In the genomic region with DNA sequence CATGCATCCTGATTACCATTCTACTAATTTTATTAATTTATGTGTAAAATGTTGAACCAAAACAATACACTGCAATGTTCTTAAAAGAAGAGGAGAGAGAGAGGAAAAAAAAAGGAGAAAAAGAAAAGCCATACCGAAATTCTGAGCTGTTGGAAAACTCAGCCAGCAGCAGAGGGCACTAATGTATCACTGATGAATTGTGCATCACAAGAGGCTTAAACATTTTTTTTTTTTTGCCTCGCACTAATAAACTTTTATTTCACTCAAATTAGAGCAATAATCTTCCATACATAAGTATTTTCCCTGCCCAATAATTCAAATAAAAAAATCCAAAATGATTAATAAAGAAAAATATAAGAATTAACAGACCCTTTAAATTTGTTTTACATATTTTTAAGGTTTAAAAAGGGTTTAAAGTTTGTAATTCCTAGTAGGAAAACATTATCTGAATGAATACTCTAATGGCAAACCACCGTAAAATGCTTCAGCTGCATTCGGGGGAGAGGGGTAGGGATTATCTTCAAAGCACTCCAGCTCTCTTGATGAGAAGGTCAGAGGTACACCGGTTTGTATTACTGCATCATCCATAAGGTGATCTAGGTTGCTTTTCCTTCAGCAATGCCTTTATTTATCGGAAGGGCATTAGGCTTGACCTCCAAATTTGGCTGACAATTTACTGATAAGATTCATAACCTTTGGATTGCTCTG, we compare ENCODE assay signal across 8 cellular contexts. TPM values are rescaled to one million over a fixed set of nuclear protein-coding genes. Genes with fewer than 3 reads are reported as not detected.
DNase-seq lines count a peak whose midpoint lies in the region; ATAC-seq and TF ChIP-seq lines count a peak whose summit lies in the region.

No MANE protein-coding gene starts in this region.

- H3K27me3 ChIP-seq in A673 (replicated peaks; ENCODE audit: insufficient read depth, low read depth, low read length, poor library complexity) (no peaks in the 10 kb centered on the region), uterus (no peaks in the 10 kb centered on the region)

- intact Hi-C loops in A673 (cut with micrococcal nuclease; ENCODE audit: unreplicated experiment) (loop anchor here (5.0 to 10.0 kb wide), 3 partner anchors 459 to 1184 kb away; no protein-coding TSS in a partner anchor), uterus (cut with DNase I; ENCODE audit: low total_unique reads) (no loop called here)

- BruUV-seq in A673 (replicated peaks; lab: Mats Ljungman, UMichigan), result no TSS peak

- ATAC-seq in GM21367 (IDR thresholded peaks at IDR 0.05; ENCODE audit: unreplicated experiment), result no peak

- CTCF ChIA-PET in A673 (lab: Charles Lee), result interaction anchor here (0.8 to 1.3 kb wide), 4 partner anchors 9 to 1182 kb away, joined by 3 to 8 read pairs (median 4); no protein-coding TSS in a partner anchor

- H3K9me3 ChIP-seq in A673 (ENCODE audit: low read depth, low read length, poor library complexity, severe bottlenecking) (no peaks in the 10 kb centered on the region), uterus (no peaks in the 10 kb centered on the region)

- no peak overlapping the region for H3K4me3 ChIP-seq in A673 (ENCODE audit: low read depth, low read length, poor library complexity, severe bottlenecking)
- no peak overlapping the region for H3K4me3 ChIP-seq in uterus

- TF ChIP-seq CTCF in A673 (conservative IDR thresholded peaks at IDR 0.05; ENCODE audit: low read depth, low read length), result peak; percentile 82
- TF ChIP-seq CTCF in uterus (IDR thresholded peaks at IDR 0.05), result peak; percentile 32 to 58 (median 55)

- DNase-seq in A673 (ENCODE audit: low spot score), result peak; percentile 60
- DNase-seq in EH (ENCODE audit: low read depth), result peak; percentile 68
- DNase-seq in NCI-H1694 treated with DMSO at 0.1 percent for 48 hours (lab: John Stamatoyannopoulos, UW), result peak; percentile 57
- DNase-seq in amniotic epithelial cell (ENCODE audit: low read depth), result peak; percentile 65
- peak; percentile 9 for DNase-seq in kidney glomerular epithelial cell (lab: John Stamatoyannopoulos, UW)
- no peak for DNase-seq in uterus
- DNase-seq in HuH-7.5 (ENCODE audit: low spot score), result no peak

- H3K4me1 ChIP-seq in A673 (ENCODE audit: insufficient read depth, low read length, poor library complexity, severe bottlenecking) (no peaks in the 10 kb centered on the region), uterus (no peaks in the 10 kb centered on the region)

- POLR2A ChIA-PET in A673 (lab: Charles Lee; ENCODE audit: low non-redundant PET), result no interaction called here

- no peak overlapping the region for H3K27ac ChIP-seq in A673 (ENCODE audit: low read depth, low read length, poor library complexity, severe bottlenecking)
- H3K27ac ChIP-seq in uterus, result no peak overlapping the region

- TF ChIP-seq POLR2A in uterus (IDR thresholded peaks at IDR 0.05), result no peak

- H3K36me3 ChIP-seq in A673 (ENCODE audit: insufficient read depth, low read length, poor library complexity, severe bottlenecking) (no peaks in the 10 kb centered on the region), uterus (no peaks in the 10 kb centered on the region)

RNA-seq across cellular contexts. Expression of a gene that starts 41.9 kb away (rescaled TPM):
- total RNA-seq in A673 (2021) (7.7 and 13.6 TPM in 2 replicates), uterus (10 to 100 TPM in 1 of 4 donors, 1 to 10 TPM in 3; 4.9 to 59.1 (median 8.6) TPM)

Comparison
In these comparisons a context has a peak if more than half of its experiments do, and no peak if none do; other contexts are left out.
1. DNase-seq: peak in A673 (single experiment), EH (single experiment), NCI-H1694 treated with DMSO at 0.1 percent for 48 hours (single experiment), amniotic epithelial cell (single experiment) and kidney glomerular epithelial cell (single experiment); none in uterus (0 of 2) and HuH-7.5 (single experiment).